9 cellular contexts compared by ENCODE assay signal in the genomic region with DNA sequence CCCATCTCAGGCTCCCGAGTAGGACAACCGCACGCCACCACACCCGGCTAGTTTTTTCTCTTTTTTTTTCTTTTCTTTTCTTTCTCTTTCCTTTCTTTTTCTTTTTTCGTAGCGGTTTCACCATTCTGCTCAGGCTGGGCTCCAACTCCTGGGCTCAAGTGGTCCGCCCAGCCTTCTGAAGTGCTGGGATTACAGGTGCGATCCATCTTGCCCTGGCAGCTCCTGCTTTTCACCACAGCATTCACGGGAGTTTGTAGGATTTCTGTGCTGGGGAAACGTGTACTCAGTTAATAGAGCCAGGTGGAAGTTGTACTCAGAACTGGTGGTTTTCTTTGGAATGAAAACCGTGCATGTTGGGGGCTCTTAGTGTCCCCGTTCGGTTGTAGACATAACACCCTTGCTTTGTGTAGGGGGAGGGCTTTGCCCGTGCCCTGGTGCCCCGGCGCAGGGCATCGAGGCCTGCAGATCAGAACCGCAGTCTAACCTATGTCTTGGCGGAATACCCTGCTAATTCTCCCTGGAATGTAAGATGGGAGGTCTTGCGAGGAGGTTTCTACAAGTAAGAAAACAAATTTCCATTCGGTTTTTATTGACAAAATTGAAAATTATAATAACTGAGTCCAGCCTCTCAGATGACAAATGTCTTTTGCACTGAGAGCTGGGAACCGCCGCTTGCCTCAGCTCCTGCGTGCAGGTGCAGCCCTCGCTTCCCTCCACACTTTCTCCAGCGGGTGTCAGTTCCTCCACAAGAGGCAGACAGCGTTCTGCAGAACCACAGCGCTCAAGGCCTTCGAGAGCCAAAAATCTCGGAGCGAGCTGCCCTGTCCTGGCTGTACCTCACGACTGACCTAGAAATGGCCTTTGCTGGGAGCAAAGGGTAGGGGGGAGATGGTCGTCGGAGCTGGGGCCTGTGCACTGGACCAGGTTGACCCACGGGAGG. TPM values are rescaled to one million over a fixed set of nuclear protein-coding genes. Genes with fewer than 3 reads are reported as not detected.
DNase-seq lines count a peak whose midpoint lies in the region; ATAC-seq and TF ChIP-seq lines count a peak whose summit lies in the region.
"Not testable (repeated sequence)": the region's sequence is repeated elsewhere in the genome, so short reads cannot be mapped to it uniquely, and the experiment has no call there.
"Had no signal": no experiment of that assay in that cellular context is flagged by ENCODE, and none has a peak within 500 bp of the region (broad histone marks: within the 10 kb centered on the region; RNA-seq: fewer than 3 reads in every experiment).

No MANE protein-coding gene starts in this region.

- not testable (repeated sequence) for H3K36me3 ChIP-seq in KMS-11 (ENCODE audit: insufficient read depth); ascending aorta; heart left ventricle; aorta (ENCODE audit: control insufficient read depth in 1 of 2, insufficient read depth in 2 of 2, low read length in 1 of 2)

- peak overlapping the region; percentile 59 for H3K27ac ChIP-seq in KMS-11
- peak overlapping the region; percentile 28 to 67 for H3K27ac ChIP-seq in ascending aorta
- H3K27ac ChIP-seq in heart left ventricle, result peak overlapping the region in 2 of 12 donors; percentile 58 to 71
- not testable (repeated sequence) for H3K27ac ChIP-seq in aorta (ENCODE audit: low read depth in 1 of 2, low read length in 2 of 2)

- H3K4me3 ChIP-seq in KMS-11 (IDR thresholded peaks at IDR 0.05; ENCODE audit: insufficient read depth, low read depth, low read length) (peak overlapping the region; percentile 26), ascending aorta (peak overlapping the region in 1 of 2 donors; percentile 49), heart left ventricle (peak overlapping the region in 5 of 12 donors; percentile 47 to 58 (median 50))
- H3K4me3 ChIP-seq in aorta (ENCODE audit: low read length in 2 of 2), result not testable (repeated sequence)

- peak overlapping the region; percentile 55 for H3K4me2 ChIP-seq in KMS-11

- ATAC-seq in GM18907 (IDR thresholded peaks at IDR 0.05; ENCODE audit: unreplicated experiment) (peak; percentile 30), HG02763 (IDR thresholded peaks at IDR 0.05; ENCODE audit: unreplicated experiment) (peak; percentile 11), heart left ventricle (peak in 3 of 4 donors; percentile 2 to 14 (median 7)), omental fat pad (ENCODE audit: low FRiP score) (peak; percentile 39), aorta (ENCODE audit: low FRiP score) (peak; percentile 50)

- H3K27me3 ChIP-seq in KMS-11 (ENCODE audit: insufficient read depth, low read depth); ascending aorta; heart left ventricle; aorta (ENCODE audit: control insufficient read depth in 1 of 2, insufficient read depth in 2 of 2, low read length in 1 of 2): not testable (repeated sequence)

- not testable (repeated sequence) for H3K9me3 ChIP-seq in ascending aorta; heart left ventricle; aorta (ENCODE audit: control insufficient read depth, low read length)

- not testable (repeated sequence) for H3K79me2 ChIP-seq in KMS-11 (ENCODE audit: insufficient read depth, low read depth)

- TF ChIP-seq CTCF in KMS-11 (conservative IDR thresholded peaks at IDR 0.05; ENCODE audit: low read depth, low read length); ascending aorta (IDR thresholded peaks at IDR 0.05); heart left ventricle (IDR thresholded peaks at IDR 0.05); omental fat pad (IDR thresholded peaks at IDR 0.05): not testable (repeated sequence)

- not testable (repeated sequence) for TF ChIP-seq POLR2A in heart left ventricle (IDR thresholded peaks at IDR 0.05)

- WGBS in heart left ventricle, 4 donors, result 8 to 57% (median 28%) methylated on average over 6 to 20 of the region's 35 CpGs
- 44 to 49% methylated on average over 11 to 23 of the region's 35 CpGs for WGBS in aorta, 2 donors

- peak overlapping the region; percentile 11; the same call in 1 of the 2 replicates for H3K9ac ChIP-seq in KMS-11

- DNase-seq in activated CD4-positive, CD25-positive, alpha-beta regulatory T cell treated with anti-CD3 and anti-CD28 coated beads, Interleukin-2, amount 50 U/mL, for 72 hours, result peak; percentile 37
- DNase-seq in ascending aorta (ENCODE audit: low spot score in 2 of 2); heart left ventricle; omental fat pad (ENCODE audit: low spot score); aorta: not testable (repeated sequence)

- intact Hi-C loops in ascending aorta (cut with DNase I); heart left ventricle (cut with DNase I); aorta (cut with DNase I): not testable (repeated sequence)

- H2AFZ ChIP-seq in KMS-11 (ENCODE audit: low read depth), result not testable (repeated sequence)

- not testable (repeated sequence) for H4K20me1 ChIP-seq in KMS-11 (ENCODE audit: insufficient read depth)

- not testable (repeated sequence) for H3K4me1 ChIP-seq in KMS-11 (ENCODE audit: low read depth, poor library complexity, severe bottlenecking); ascending aorta; heart left ventricle; aorta (ENCODE audit: control insufficient read depth in 1 of 2, insufficient read depth in 2 of 2, low read length in 2 of 2)

RNA-seq across cellular contexts. Expression of a gene that starts 40.4 kb away (rescaled TPM):
- total RNA-seq in ascending aorta, result not detected
- under 1 TPM in 2 of 9 donors, not detected in 7; 0.09 to 0.11 TPM for total RNA-seq in heart left ventricle
- not detected for polyA plus RNA-seq in heart left ventricle
- under 1 TPM in 1 of 4 donors, not detected in 3; 0.25 TPM for total RNA-seq in omental fat pad
- under 1 TPM; 0.09 to 0.13 TPM for total RNA-seq in aorta
- not detected for polyA plus RNA-seq in aorta
- polyA plus RNA-seq: liver had no signal
